In the genomic region with DNA sequence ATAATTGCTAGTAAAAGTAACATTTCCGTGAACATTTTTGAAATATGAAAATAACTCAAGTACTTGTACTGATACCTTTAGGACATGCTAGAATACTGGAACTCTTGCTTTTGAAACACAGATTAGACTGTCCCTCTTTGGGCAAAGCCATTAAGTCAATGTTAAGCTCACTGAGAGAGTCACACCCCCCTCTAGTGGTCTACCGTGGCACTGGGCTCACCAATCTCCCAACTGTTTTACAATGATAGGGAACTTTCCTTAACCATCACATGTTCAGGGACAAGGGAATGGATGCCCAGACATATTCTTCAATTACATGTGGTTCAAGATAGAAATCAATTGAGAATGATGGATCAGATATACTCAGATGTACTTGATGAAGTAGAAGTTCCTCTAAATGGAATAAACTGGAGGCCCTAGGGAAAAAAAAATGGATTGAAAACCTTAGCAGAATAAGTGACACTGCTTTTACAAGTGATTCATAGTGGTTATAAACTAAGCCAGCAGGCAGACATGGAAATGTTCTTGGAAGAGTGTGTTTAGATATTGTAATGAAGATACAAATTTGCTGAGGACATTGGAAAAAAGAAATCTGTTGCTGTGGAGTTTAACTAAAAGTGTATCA, we compare ENCODE assay signal across 8 cellular contexts. TPM values are rescaled to one million over a fixed set of nuclear protein-coding genes. Genes with fewer than 3 reads are reported as not detected.
DNase-seq lines count a peak whose midpoint lies in the region; ATAC-seq, FAIRE-seq and TF ChIP-seq lines count a peak whose summit lies in the region.

No MANE protein-coding gene starts in this region.

- peak; percentile 99 to 100 for TF ChIP-seq RAD21 in H1 (IDR thresholded peaks at IDR 0.05 in 1 of 2, conservative IDR thresholded peaks at IDR 0.05 in 1 of 2; ENCODE audit: low read depth in 2 of 2, low read length in 2 of 2)

- H3K56ac ChIP-seq in H1 (replicated peaks; ENCODE audit: insufficient read length, low read depth, low read length) = no peak overlapping the region

- CTCF ChIA-PET in H1 (lab: Charles Lee; ENCODE audit: partially characterized antibody) = interaction anchor here (0.5 to 14.2 kb wide), 33 partner anchors 11 to 271 kb away, joined by 3 to 128 read pairs (median 4); partner anchors contain the start of genes GDF3 and NANOGNB

- H3K14ac ChIP-seq in H1 (ENCODE audit: insufficient read length) = no peak overlapping the region

- H4K20me1 ChIP-seq in H1 (replicated peaks in 1 of 2; ENCODE audit: control insufficient read depth in 1 of 2, insufficient read depth in 2 of 2, low read length in 2 of 2) = no peaks in the 10 kb centered on the region

- H2BK5ac ChIP-seq in H1 (ENCODE audit: low read depth, low read length) = no peak overlapping the region

- no peaks in the 10 kb centered on the region for H3K79me1 ChIP-seq in H1 (ENCODE audit: low read depth, low read length)

- no peak overlapping the region for H3K27ac Mint-ChIP-seq in mesothelial cell of epicardium

- no peaks in the 10 kb centered on the region for H3K27me3 Mint-ChIP-seq in mesothelial cell of epicardium (ENCODE audit: low read depth)

- H3K4me3 Mint-ChIP-seq in mesothelial cell of epicardium = no peak overlapping the region

- H3K36me3 ChIP-seq in H1 (ENCODE audit: control insufficient read depth in 2 of 4, insufficient read depth in 4 of 4, low read length in 3 of 4) = no peaks in the 10 kb centered on the region

- H2BK12ac ChIP-seq in H1 (ENCODE audit: low read depth, low read length) = no peak overlapping the region

- H3K4me1 ChIP-seq in H1 (replicated peaks in 1 of 4; ENCODE audit: control insufficient read depth in 3 of 4, insufficient read depth in 4 of 4, low read length in 3 of 4) = no peaks in the 10 kb centered on the region

- no peak overlapping the region for H3K18ac ChIP-seq in H1 (ENCODE audit: extremely low read depth, low read length)

- POLR2A ChIA-PET in H1 (lab: Charles Lee; ENCODE audit: partially characterized antibody) = interaction anchor here (0.6 to 4.0 kb wide), 6 partner anchors 19 to 165 kb away, joined by 3 to 13 read pairs (median 4); partner anchors contain the start of gene NANOG

- no peak overlapping the region for H4K5ac ChIP-seq in H1 (ENCODE audit: insufficient read length, low read depth, low read length)

- H4K91ac ChIP-seq in H1 (replicated peaks; ENCODE audit: insufficient read length, low read length) = no peak overlapping the region

- H2BK120ac ChIP-seq in H1 (replicated peaks; ENCODE audit: low read depth, low read length) = no peak overlapping the region

- H3K9ac ChIP-seq in H1 (replicated peaks in 1 of 4; ENCODE audit: extremely low read depth in 1 of 4, low read depth in 3 of 4, low read length in 3 of 4) = no peak overlapping the region

- H3K27me3 ChIP-seq in H1 (replicated peaks in 1 of 4; ENCODE audit: control insufficient read depth in 3 of 4, extremely low read depth in 1 of 4, insufficient read depth in 3 of 4, low read length in 3 of 4) = no peaks in the 10 kb centered on the region

- H2BK20ac ChIP-seq in H1 (ENCODE audit: low read length) = no peak overlapping the region

- H3K23ac ChIP-seq in H1 (ENCODE audit: insufficient read length) = no peak overlapping the region

- WGBS in H1 (ENCODE audit: extremely low coverage in 1 of 2, insufficient coverage in 1 of 2, insufficient read length in 1 of 2, insufficient replicate concordance in 2 of 2, low coverage in 1 of 2, low lambda C conversion rate in 2 of 2, missing lambda C conversion rate in 1 of 2), 2 experiments = 0% methylated on average over 2 of the region's 2 CpGs; no CpG with 5 or more reads in 1 of the 2 experiments

- no peak overlapping the region for H3K27ac ChIP-seq in H1 (ENCODE audit: low read depth, low read length)

- no peaks in the 10 kb centered on the region for H3K9me3 ChIP-seq in H1 (ENCODE audit: insufficient read depth in 2 of 2, low read depth in 1 of 2, low read length in 1 of 2)

- TF ChIP-seq POLR2A in H1 (IDR thresholded peaks at IDR 0.05; ENCODE audit: control extremely low read depth in 1 of 2, low read depth in 2 of 2, low read length in 2 of 2) = no peak

- H3K4me3 ChIP-seq in H1 (ENCODE audit: extremely low read depth in 1 of 4, insufficient read depth in 2 of 4, low read depth in 3 of 4, low read length in 4 of 4) = no peak overlapping the region

- no peak for TF ChIP-seq EP300 in H1 (IDR thresholded peaks at IDR 0.05; ENCODE audit: borderline replicate concordance in 1 of 2, low read depth in 2 of 2, low read length in 2 of 2)

- H2AFZ ChIP-seq in H1 (ENCODE audit: low read length) = no peak overlapping the region

- DNase-seq in AG08395 (ENCODE audit: low spot score) = peak; percentile 81
- DNase-seq in GM19240 (ENCODE audit: insufficient read length, low spot score) = peak; percentile 35
- peak; percentile 0 for DNase-seq in NCI-H748 treated with DMSO at 0.1 percent for 48 hours (lab: John Stamatoyannopoulos, UW)
- peak; percentile 18 to 40 for DNase-seq in activated CD8-positive, alpha-beta memory T cell treated with anti-CD3 and anti-CD28 coated beads for 1 hour (ENCODE audit: extremely low read depth in 1 of 2, low read depth in 1 of 2)
- DNase-seq in H1 (ENCODE audit: low read depth in 1 of 2, low spot score in 2 of 2) = peak; percentile 75 to 95
- DNase-seq in mesothelial cell of epicardium (ENCODE audit: low spot score in 2 of 2, unreplicated experiment in 2 of 2) = peak; percentile 55 to 82
- peak; percentile 17 to 18 for DNase-seq in stimulated activated CD8-positive, alpha-beta memory T cell treated with anti-CD3 and anti-CD28 coated beads, Interleukin-4, amount 100 ng/mL, for 1 hour (ENCODE audit: low read depth in 2 of 2, low spot score in 1 of 2)

- peak; percentile 72 to 99 (median 95) for TF ChIP-seq CTCF in H1 (IDR thresholded peaks at IDR 0.05; ENCODE audit: control extremely low read depth in 1 of 3, insufficient read depth in 1 of 3, low read depth in 1 of 3, low read length in 3 of 3)
- peak; percentile 72 for TF ChIP-seq CTCF in mesothelial cell of epicardium (IDR thresholded peaks at IDR 0.05; ENCODE audit: unreplicated experiment)

- H3K36me3 Mint-ChIP-seq in mesothelial cell of epicardium = no peaks in the 10 kb centered on the region

- H3K23me2 ChIP-seq in H1 (ENCODE audit: low read depth, low read length) = no peaks in the 10 kb centered on the region

- no peaks in the 10 kb centered on the region for H3K79me2 ChIP-seq in H1 (ENCODE audit: control insufficient read depth in 1 of 2, insufficient read depth in 2 of 2, low read length in 2 of 2)

- no peak overlapping the region for H3K4me2 ChIP-seq in H1 (ENCODE audit: insufficient read depth in 1 of 2, low read depth in 2 of 2, low read length in 2 of 2)

- no peak overlapping the region for H2BK15ac ChIP-seq in H1 (ENCODE audit: low read length)

- H3K9me3 Mint-ChIP-seq in mesothelial cell of epicardium = no peaks in the 10 kb centered on the region

- no peak for ATAC-seq in HG03095 (IDR thresholded peaks at IDR 0.05; ENCODE audit: unreplicated experiment)

- H3K4ac ChIP-seq in H1 (replicated peaks; ENCODE audit: insufficient read length, low read depth, low read length) = no peak overlapping the region

- H4K8ac ChIP-seq in H1 (ENCODE audit: extremely low read depth, insufficient read depth, low read length) = no peak overlapping the region

- peak; percentile 99 for FAIRE-seq in H1 (lab: Jason Lieb, UNC)

- H2AK5ac ChIP-seq in H1 (ENCODE audit: low read depth, low read length) = no peak overlapping the region

- no peaks in the 10 kb centered on the region for H3K4me1 Mint-ChIP-seq in mesothelial cell of epicardium

TF ChIP-seq in H1, 55 proteins besides CTCF, POLR2A, EP300 and RAD21 (continues in another document):
- TF ChIP-seq EGR1 (IDR thresholded peaks at IDR 0.05; ENCODE audit: borderline replicate concordance, low read depth, low read length) = 0 out of 2 replicates have a peak, but pooled peaks have one; percentile 12
- TF ChIP-seq SIX5 (IDR thresholded peaks at IDR 0.05; ENCODE audit: low read depth, low read length) = no peak
- no peak for TF ChIP-seq BACH1 (IDR thresholded peaks at IDR 0.05; ENCODE audit: low read length)
- TF ChIP-seq KDM5A (IDR thresholded peaks at IDR 0.05; ENCODE audit: low read length) = peak; percentile 55; the same call in 1 of the 2 replicates
- no peak for TF ChIP-seq FOSL1 (IDR thresholded peaks at IDR 0.05; ENCODE audit: insufficient read depth, low read depth, low read length)

RNA-seq across cellular contexts. Expression of gene NANOG, which starts 17.8 kb away (rescaled TPM):
- 229 and 231 TPM in 2 replicates for total RNA-seq in H1 (2021; fragmentation: NEBNext Ultra II Directional; extraction: Animal tissue kit (Norgen Biotek cat#: 25700))
- 31.1 and 53.7 TPM in 2 replicates for polyA plus RNA-seq in H1 (2011; rRNA removed)
- 55.4 TPM for polyA plus RNA-seq in H1 (2011; cell fraction: cytosol; rRNA removed)
- polyA plus RNA-seq in H1 (2011; cell fraction: nucleus; rRNA removed) = 19.7 TPM
- polyA plus RNA-seq in H1 (2012, experiment 1 of 2) = 45.6 to 90.4 TPM (median 54.8 TPM) in 4 replicates
- polyA plus RNA-seq in H1 (2012, experiment 2 of 2) = 18.9 TPM
- polyA plus RNA-seq in H1 (2013, experiment 1 of 2) = 112 TPM
- polyA plus RNA-seq in H1 (2013, experiment 2 of 2) = 114 TPM
- polyA minus RNA-seq in H1 (2011; rRNA and poly(A)+ RNA removed) = 131 and 157 TPM in 2 replicates
- polyA minus RNA-seq in H1 (2011; cell fraction: cytosol; rRNA and poly(A)+ RNA removed) = 44.8 TPM
- polyA minus RNA-seq in H1 (2011; cell fraction: nucleus; rRNA and poly(A)+ RNA removed) = 50.6 TPM
- total RNA-seq in mesothelial cell of epicardium = 0.32 to 0.58 TPM (median 0.42 TPM) in 3 replicates

RNA-seq across cellular contexts. Expression of gene NANOGNB, which starts 42.0 kb away (rescaled TPM):
- not detected in 2 replicates for total RNA-seq in H1 (2021; fragmentation: NEBNext Ultra II Directional; extraction: Animal tissue kit (Norgen Biotek cat#: 25700))
- polyA plus RNA-seq in H1 (2011; rRNA removed) = not detected in 2 replicates
- not detected for polyA plus RNA-seq in H1 (2011; cell fraction: cytosol; rRNA removed)
- not detected for polyA plus RNA-seq in H1 (2011; cell fraction: nucleus; rRNA removed)
- not detected in 4 replicates for polyA plus RNA-seq in H1 (2012, experiment 1 of 2)
- not detected for polyA plus RNA-seq in H1 (2012, experiment 2 of 2)
- 0.06 TPM for polyA plus RNA-seq in H1 (2013, experiment 1 of 2)
- polyA plus RNA-seq in H1 (2013, experiment 2 of 2) = 0.11 TPM
- not detected in 2 replicates for polyA minus RNA-seq in H1 (2011; rRNA and poly(A)+ RNA removed)
- polyA minus RNA-seq in H1 (2011; cell fraction: cytosol; rRNA and poly(A)+ RNA removed) = not detected
- not detected for polyA minus RNA-seq in H1 (2011; cell fraction: nucleus; rRNA and poly(A)+ RNA removed)
- not detected in 3 replicates for total RNA-seq in mesothelial cell of epicardium

RNA-seq across cellular contexts. Expression of gene CLEC4C, which starts 59.8 kb away (rescaled TPM):
- 0.76 TPM in 1 of 2 replicates, not detected in the other for total RNA-seq in H1 (2021; fragmentation: NEBNext Ultra II Directional; extraction: Animal tissue kit (Norgen Biotek cat#: 25700))
- 0.13 TPM in 1 of 2 replicates, not detected in the other for polyA plus RNA-seq in H1 (2011; rRNA removed)
- not detected for polyA plus RNA-seq in H1 (2011; cell fraction: cytosol; rRNA removed)
- polyA plus RNA-seq in H1 (2011; cell fraction: nucleus; rRNA removed) = not detected
- polyA plus RNA-seq in H1 (2012, experiment 1 of 2) = not detected in 4 replicates
- not detected for polyA plus RNA-seq in H1 (2012, experiment 2 of 2)
- not detected for polyA plus RNA-seq in H1 (2013, experiment 1 of 2)
- 0.15 TPM for polyA plus RNA-seq in H1 (2013, experiment 2 of 2)
- polyA minus RNA-seq in H1 (2011; rRNA and poly(A)+ RNA removed) = 0.24 TPM in 1 of 2 replicates, not detected in the other
- polyA minus RNA-seq in H1 (2011; cell fraction: cytosol; rRNA and poly(A)+ RNA removed) = not detected
- polyA minus RNA-seq in H1 (2011; cell fraction: nucleus; rRNA and poly(A)+ RNA removed) = not detected
- not detected in 3 replicates for total RNA-seq in mesothelial cell of epicardium

Comparison
In these comparisons a context has a peak if more than half of its experiments do, and no peak if none do; other contexts are left out.
1. DNase-seq: peak in every context shown above with its lines; median percentile 85 in H1; 81 in AG08395; 68 in mesothelial cell of epicardium; 35 in GM19240; 29 in activated CD8-positive, alpha-beta memory T cell treated with anti-CD3 and anti-CD28 coated beads for 1 hour; 18 in stimulated activated CD8-positive, alpha-beta memory T cell treated with anti-CD3 and anti-CD28 coated beads, Interleukin-4, amount 100 ng/mL, for 1 hour; 0 in NCI-H748 treated with DMSO at 0.1 percent for 48 hours.
2. RNA of gene NANOG, which starts 17.8 kb away (total RNA-seq): 229 to 231 TPM in H1; 0.32 to 0.58 TPM in mesothelial cell of epicardium; every median in the first group is over 100 times any median in the second.